Comparison of ENCODE assay signal across 36 cellular contexts in the genomic region with DNA sequence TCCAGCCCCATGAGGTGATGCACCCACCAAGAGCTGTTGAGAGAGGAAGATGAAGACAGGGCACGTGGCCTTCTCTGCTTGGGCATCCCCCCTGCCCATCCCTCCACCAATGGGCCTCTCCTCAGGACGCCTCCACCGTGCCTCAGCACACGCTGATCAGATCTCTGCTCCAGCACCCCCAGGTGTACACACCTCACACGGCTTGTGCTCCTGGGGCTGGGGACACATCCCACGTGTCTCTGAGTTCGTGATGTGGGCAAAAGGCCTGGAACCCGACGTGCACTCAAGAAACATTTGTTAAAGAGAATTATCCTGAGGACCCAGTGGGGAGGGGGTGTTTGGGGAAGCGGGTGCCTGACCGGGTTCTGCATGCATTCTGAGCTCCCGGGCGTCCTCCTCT. TPM values are rescaled to one million over a fixed set of nuclear protein-coding genes. Genes with fewer than 3 reads are reported as not detected.
"Had no signal": no experiment of that assay in that cellular context is flagged by ENCODE, and none has a peak within 500 bp of the region (broad histone marks: within the 10 kb centered on the region; RNA-seq: fewer than 3 reads in every experiment).

No MANE protein-coding gene starts in this region.

- ATAC-seq: activated CD8-positive, alpha-beta T cell treated with anti-CD3 and anti-CD28 coated beads for 36 hours; activated naive CD8-positive, alpha-beta T cell treated with anti-CD3 and anti-CD28 coated beads, Interleukin-2, amount 50 U/mL, for 24 hours; activated T-cell treated with anti-CD3 and anti-CD28 coated beads, Interleukin-2, amount 50 U/mL, for 4 hours; activated T-cell treated with anti-CD3 and anti-CD28 coated beads, Interleukin-2, amount 50 U/mL, for 72 hours; activated T-helper 17 cell treated with anti-CD3 and anti-CD28 coated beads, Interleukin-2, amount 50 U/mL, for 72 hours; body of pancreas; T-cell had no signal

- DNase-seq: activated B cell treated with CpG ODN at 0.5 μM for 24 hours; activated CD4-positive, alpha-beta memory T cell treated with anti-CD3 and anti-CD28 coated beads for 36 hours; activated CD4-positive, alpha-beta T cell treated with anti-CD3 and anti-CD28 coated beads for 4 hours; activated CD4-positive, alpha-beta T cell treated with anti-CD3 and anti-CD28 coated beads, Interleukin-2, amount 10 ng/mL, durations not matched to agents 24 days and 14 days; activated CD4-positive, alpha-beta T cell treated with anti-CD3 and anti-CD28 coated beads, Interleukin-2, amount 50 U/mL, for 1 hour; activated CD4-positive, alpha-beta T cell treated with anti-CD3 and anti-CD28 coated beads, Interleukin-2, amount 50 U/mL, for 4 hours; activated CD4-positive, CD25-positive, alpha-beta regulatory T cell treated with anti-CD3 and anti-CD28 coated beads, Interleukin-2, amount 50 U/mL, for 72 hours; activated CD8-positive, alpha-beta memory T cell treated with anti-CD3 and anti-CD28 coated beads, Interleukin-2, amount 50 U/mL, for 4 hours; activated CD8-positive, alpha-beta T cell treated with anti-CD3 and anti-CD28 coated beads for 36 hours; activated effector memory CD4-positive, alpha-beta T cell treated with anti-CD3 and anti-CD28 coated beads, Interleukin-2, amount 50 U/mL, for 16 hours; activated gamma-delta T cell treated with Interleukin-2 at 50 U/mL for 16 hours; activated naive CD4-positive, alpha-beta T cell; activated naive CD4-positive, alpha-beta T cell treated with anti-CD3 and anti-CD28 coated beads, Interleukin-2, amount 10 ng/mL, durations not matched to agents 7 days and 5 days; activated naive CD8-positive, alpha-beta T cell treated with anti-CD3 and anti-CD28 coated beads, Interleukin-2, amount 10 ng/mL, durations not matched to agents 7 days and 5 days; activated naive CD8-positive, alpha-beta T cell treated with anti-CD3 and anti-CD28 coated beads, Interleukin-2, amount 50 U/mL, for 24 hours; activated T-cell treated with anti-CD3 and anti-CD28 coated beads for 4 hours; activated T-cell treated with anti-CD3 and anti-CD28 coated beads, Interleukin-2, amount 50 U/mL, for 1 hour; activated T-cell treated with anti-CD3 and anti-CD28 coated beads, Interleukin-2, amount 50 U/mL, for 4 hours; activated T-cell treated with anti-CD3 and anti-CD28 coated beads, Interleukin-2, amount 50 U/mL, for 72 hours; amygdala; aorta; body of pancreas; brain microvascular endothelial cell; central memory CD4-positive, alpha-beta T cell; T-cell; T-helper 2 cell; T-helper 9 cell had no signal

- H3K36me3 ChIP-seq: brain microvascular endothelial cell, breast epithelium had no signal

- H3K27me3 Mint-ChIP-seq: activated CD4-positive, alpha-beta memory T cell treated with anti-CD3 and anti-CD28 coated beads for 36 hours; activated CD8-positive, alpha-beta T cell treated with anti-CD3 and anti-CD28 coated beads for 36 hours; activated naive CD4-positive, alpha-beta T cell treated with anti-CD3 and anti-CD28 coated beads, Interleukin-2, amount 50 U/mL, for 24 hours; activated naive CD8-positive, alpha-beta T cell; activated naive CD8-positive, alpha-beta T cell treated with anti-CD3 and anti-CD28 coated beads, Interleukin-2, amount 50 U/mL, for 24 hours had no signal

- H3K4me1 ChIP-seq: body of pancreas, breast epithelium had no signal

- FAIRE-seq: astrocyte, TTC549 had no signal

- H3K9me3 Mint-ChIP-seq: activated B cell treated with CpG ODN at 0.5 μM for 24 hours; activated CD4-positive, alpha-beta memory T cell treated with anti-CD3 and anti-CD28 coated beads for 36 hours; activated CD4-positive, alpha-beta T cell treated with anti-CD3 and anti-CD28 coated beads, Interleukin-2, amount 10 ng/mL, durations not matched to agents 24 days and 14 days; activated CD8-positive, alpha-beta T cell treated with anti-CD3 and anti-CD28 coated beads for 36 hours; activated naive CD4-positive, alpha-beta T cell treated with anti-CD3 and anti-CD28 coated beads, Interleukin-2, amount 50 U/mL, for 24 hours; activated naive CD8-positive, alpha-beta T cell treated with anti-CD3 and anti-CD28 coated beads, Interleukin-2, amount 10 ng/mL, durations not matched to agents 7 days and 5 days; activated naive CD8-positive, alpha-beta T cell treated with anti-CD3 and anti-CD28 coated beads, Interleukin-2, amount 50 U/mL, for 24 hours; activated T-cell treated with anti-CD3 and anti-CD28 coated beads, Interleukin-2, amount 50 U/mL, for 4 hours; activated T-cell treated with anti-CD3 and anti-CD28 coated beads, Interleukin-2, amount 50 U/mL, for 72 hours; activated T-helper 1 cell treated with anti-CD3 and anti-CD28 coated beads, Interleukin-12 subunit alpha, Interleukin-12 subunit beta, Interleukin-2, Interleukin-4 antibody, amounts not matched to agents 30 ng/mL and 10 ng/mL and 1 ng/mL, durations not matched to agents 14 hours and 24 hours and 36 hours; activated T-helper 17 cell treated with anti-CD3 and anti-CD28 coated beads, Interleukin-2, amount 50 U/mL, for 72 hours; T-cell; T-helper 2 cell treated with Interferon-gamma antibody and Interleukin-4, amounts not matched to agents 5 μg/mL and 100 μg/mL, for 36 hours had no signal

- H3K9me3 ChIP-seq: body of pancreas, breast epithelium had no signal

- H3K4me3 ChIP-seq: body of pancreas, breast epithelium had no signal

- H3K4me1 Mint-ChIP-seq: activated B cell treated with CpG ODN at 0.5 μM for 24 hours; activated CD4-positive, alpha-beta T cell treated with anti-CD3 and anti-CD28 coated beads, Interleukin-2, amount 10 ng/mL, durations not matched to agents 24 days and 14 days; activated naive CD4-positive, alpha-beta T cell treated with anti-CD3 and anti-CD28 coated beads, Interleukin-2, amount 10 ng/mL, durations not matched to agents 7 days and 5 days; activated naive CD4-positive, alpha-beta T cell treated with anti-CD3 and anti-CD28 coated beads, Interleukin-2, amount 50 U/mL, for 24 hours; activated naive CD8-positive, alpha-beta T cell treated with anti-CD3 and anti-CD28 coated beads, Interleukin-2, amount 10 ng/mL, durations not matched to agents 7 days and 5 days; activated naive CD8-positive, alpha-beta T cell treated with anti-CD3 and anti-CD28 coated beads, Interleukin-2, amount 50 U/mL, for 24 hours; activated T-helper 17 cell treated with anti-CD3 and anti-CD28 coated beads, Interleukin-2, amount 50 U/mL, for 72 hours; T-cell had no signal

- H3K27ac Mint-ChIP-seq: activated B cell treated with CpG ODN at 0.5 μM for 24 hours; activated CD4-positive, alpha-beta memory T cell treated with anti-CD3 and anti-CD28 coated beads for 36 hours; activated CD4-positive, alpha-beta T cell treated with anti-CD3 and anti-CD28 coated beads, Interleukin-2, amount 10 ng/mL, durations not matched to agents 24 days and 14 days; activated CD8-positive, alpha-beta T cell treated with anti-CD3 and anti-CD28 coated beads for 36 hours; activated naive CD4-positive, alpha-beta T cell treated with anti-CD3 and anti-CD28 coated beads, Interleukin-2, amount 50 U/mL, for 24 hours; activated naive CD8-positive, alpha-beta T cell; activated naive CD8-positive, alpha-beta T cell treated with anti-CD3 and anti-CD28 coated beads, Interleukin-2, amount 10 ng/mL, durations not matched to agents 7 days and 5 days; activated naive CD8-positive, alpha-beta T cell treated with anti-CD3 and anti-CD28 coated beads, Interleukin-2, amount 50 U/mL, for 24 hours; activated T-cell treated with anti-CD3 and anti-CD28 coated beads, Interleukin-2, amount 50 U/mL, for 72 hours; activated T-helper 1 cell treated with anti-CD3 and anti-CD28 coated beads, Interleukin-12 subunit alpha, Interleukin-12 subunit beta, Interleukin-2, Interleukin-4 antibody, amounts not matched to agents 30 ng/mL and 10 ng/mL and 1 ng/mL, durations not matched to agents 14 hours and 24 hours and 36 hours; activated T-helper 17 cell treated with anti-CD3 and anti-CD28 coated beads, Interleukin-2, amount 50 U/mL, for 72 hours; T-cell had no signal

- H3K4me3 Mint-ChIP-seq: activated B cell treated with CpG ODN at 0.5 μM for 24 hours; activated CD4-positive, alpha-beta memory T cell treated with anti-CD3 and anti-CD28 coated beads for 36 hours; activated CD4-positive, alpha-beta T cell treated with anti-CD3 and anti-CD28 coated beads, Interleukin-2, amount 10 ng/mL, durations not matched to agents 24 days and 14 days; activated CD8-positive, alpha-beta T cell treated with anti-CD3 and anti-CD28 coated beads for 36 hours; activated naive CD4-positive, alpha-beta T cell treated with anti-CD3 and anti-CD28 coated beads, Interleukin-2, amount 10 ng/mL, durations not matched to agents 7 days and 5 days; activated naive CD4-positive, alpha-beta T cell treated with anti-CD3 and anti-CD28 coated beads, Interleukin-2, amount 50 U/mL, for 24 hours; activated naive CD8-positive, alpha-beta T cell; activated naive CD8-positive, alpha-beta T cell treated with anti-CD3 and anti-CD28 coated beads, Interleukin-2, amount 10 ng/mL, durations not matched to agents 7 days and 5 days; activated naive CD8-positive, alpha-beta T cell treated with anti-CD3 and anti-CD28 coated beads, Interleukin-2, amount 50 U/mL, for 24 hours; activated T-cell treated with anti-CD3 and anti-CD28 coated beads, Interleukin-2, amount 50 U/mL, for 4 hours; activated T-cell treated with anti-CD3 and anti-CD28 coated beads, Interleukin-2, amount 50 U/mL, for 72 hours; activated T-helper 1 cell treated with anti-CD3 and anti-CD28 coated beads, Interleukin-12 subunit alpha, Interleukin-12 subunit beta, Interleukin-2, Interleukin-4 antibody, amounts not matched to agents 30 ng/mL and 10 ng/mL and 1 ng/mL, durations not matched to agents 14 hours and 24 hours and 36 hours; activated T-helper 17 cell treated with anti-CD3 and anti-CD28 coated beads, Interleukin-2, amount 50 U/mL, for 72 hours; T-cell; T-helper 2 cell treated with Interferon-gamma antibody and Interleukin-4, amounts not matched to agents 5 μg/mL and 100 μg/mL, for 36 hours had no signal

- H3K27ac ChIP-seq: body of pancreas, brain microvascular endothelial cell, breast epithelium, VCaP had no signal

- H3K36me3 Mint-ChIP-seq: activated CD4-positive, alpha-beta memory T cell treated with anti-CD3 and anti-CD28 coated beads for 36 hours; activated naive CD4-positive, alpha-beta T cell treated with anti-CD3 and anti-CD28 coated beads, Interleukin-2, amount 10 ng/mL, durations not matched to agents 7 days and 5 days; activated naive CD4-positive, alpha-beta T cell treated with anti-CD3 and anti-CD28 coated beads, Interleukin-2, amount 50 U/mL, for 24 hours; activated naive CD8-positive, alpha-beta T cell; activated naive CD8-positive, alpha-beta T cell treated with anti-CD3 and anti-CD28 coated beads, Interleukin-2, amount 10 ng/mL, durations not matched to agents 7 days and 5 days; T-cell had no signal

RNA-seq across cellular contexts. Expression of a gene that starts 55.3 kb away (rescaled TPM):
- total RNA-seq: activated CD8-positive, alpha-beta T cell treated with anti-CD3 and anti-CD28 coated beads for 36 hours had no signal
- polyA plus RNA-seq: aorta had no signal
